Comparison of ENCODE assay signal across 8 cellular contexts in the genomic region with DNA sequence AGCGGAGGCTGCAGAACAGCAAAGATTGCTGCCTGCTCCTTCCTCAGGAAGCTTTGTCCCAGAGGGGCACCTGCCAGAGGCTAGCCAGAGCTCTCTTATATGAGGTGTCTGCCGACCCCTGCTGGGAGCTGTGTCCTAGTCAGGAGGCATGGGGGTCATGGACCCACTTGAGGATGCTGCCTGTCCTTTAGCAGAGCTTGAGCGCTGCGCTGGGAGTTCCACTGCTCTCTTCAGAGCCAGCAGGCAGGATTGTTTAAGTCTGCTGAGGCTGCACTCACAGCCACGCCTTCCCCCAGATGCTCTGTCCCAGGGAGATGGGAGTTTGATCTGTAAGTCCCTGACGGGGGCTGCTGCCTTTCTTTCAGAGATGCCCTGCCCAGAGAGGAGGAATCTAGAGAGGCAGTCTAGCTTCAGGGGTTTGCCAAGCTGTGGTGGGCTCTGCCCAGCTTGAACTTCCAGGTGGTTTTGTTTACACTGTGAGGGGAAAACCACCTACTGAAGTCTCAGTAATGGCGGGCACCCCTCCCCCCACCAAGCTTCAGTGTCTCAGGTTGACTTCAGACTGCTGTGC. TPM values are rescaled to one million over a fixed set of nuclear protein-coding genes. Genes with fewer than 3 reads are reported as not detected.
DNase-seq lines count a peak whose midpoint lies in the region; ATAC-seq and TF ChIP-seq lines count a peak whose summit lies in the region.

No MANE protein-coding gene starts in this region.

- TF ChIP-seq POLR2A in uterus (IDR thresholded peaks at IDR 0.05): no peak

- TF ChIP-seq CTCF in uterus (IDR thresholded peaks at IDR 0.05): no peak

- no peak overlapping the region for H3K9ac ChIP-seq in HUES48 (ENCODE audit: low read depth, low read length)

- peak; percentile 70 for DNase-seq in activated CD8-positive, alpha-beta memory T cell treated with anti-CD3 and anti-CD28 coated beads, Interleukin-2, amount 50 U/mL, for 48 hours
- peak; percentile 25 for DNase-seq in retina
- DNase-seq in uterus: no peak
- DNase-seq in occipital lobe (lab: John Stamatoyannopoulos, UW): no peak
- DNase-seq in GDM1 (lab: John Stamatoyannopoulos, UW): no peak

- H3K4me3 ChIP-seq in HUES48 (ENCODE audit: low read depth, low read length) (no peak overlapping the region; the same call in 1 of the 2 replicates), uterus (no peak overlapping the region)

- ATAC-seq in GM18873 (IDR thresholded peaks at IDR 0.05; ENCODE audit: low FRiP score, unreplicated experiment): peak; percentile 57
- ATAC-seq in HG02763 (IDR thresholded peaks at IDR 0.05; ENCODE audit: unreplicated experiment): no peak

- H3K9me3 ChIP-seq in HUES48 (ENCODE audit: control insufficient read depth, insufficient read depth, low read length) (no peaks in the 10 kb centered on the region), uterus (no peaks in the 10 kb centered on the region)

- H3K27ac ChIP-seq in HUES48 (ENCODE audit: low read depth, low read length): peak overlapping the region; percentile 60
- no peak overlapping the region for H3K27ac ChIP-seq in uterus

- H3K27me3 ChIP-seq in HUES48 (ENCODE audit: control insufficient read depth, insufficient read depth, low read length): no peaks in the 10 kb centered on the region
- no peaks in the 10 kb centered on the region for H3K27me3 ChIP-seq in uterus

- H3K36me3 ChIP-seq in HUES48 (ENCODE audit: control insufficient read depth, insufficient read depth, low read length): no peaks in the 10 kb centered on the region
- H3K36me3 ChIP-seq in uterus: no peaks in the 10 kb centered on the region

- H3K4me1 ChIP-seq in HUES48 (ENCODE audit: control insufficient read depth, insufficient read depth, low read length) (peaks cover 14% of the 10 kb centered on the region), uterus (no peaks in the 10 kb centered on the region)

- intact Hi-C loops in uterus (cut with DNase I; ENCODE audit: low total_unique reads): no loop called here

RNA-seq across cellular contexts. Expression of a gene that starts 10.9 kb away (rescaled TPM):
- total RNA-seq in uterus (10 to 100 TPM in 2 of 4 donors, 1 to 10 TPM in 2; 3.6 to 38.6 (median 8.1) TPM), occipital lobe (125 TPM)

Comparison
In these comparisons a context has a peak if more than half of its experiments do, and no peak if none do; other contexts are left out.
1. DNase-seq: peak in activated CD8-positive, alpha-beta memory T cell treated with anti-CD3 and anti-CD28 coated beads, Interleukin-2, amount 50 U/mL, for 48 hours (single experiment) and retina (single experiment); none in uterus (0 of 2), occipital lobe (single experiment) and GDM1 (single experiment).